Comparison of ENCODE assay signal across 8 cellular contexts in genomic region chr2:159286709-159287441, GRCh38. TPM values are rescaled to one million over a fixed set of nuclear protein-coding genes. Genes with fewer than 3 reads are reported as not detected.
DNase-seq lines count a peak whose midpoint lies in the region; TF ChIP-seq lines count a peak whose summit lies in the region.

No MANE protein-coding gene starts in this region.

- in situ Hi-C loops in SK-MEL-5 (cut with HindIII; ENCODE audit: low pct_unique_long_range_greater_than_20kb, low sequenced_read_pairs), result no loop called here

- TF ChIP-seq CTCF in HFF-Myc (IDR thresholded peaks at IDR 0.05; ENCODE audit: low read depth, low read length, missing control alignments) (no peak), suprapubic skin (IDR thresholded peaks at IDR 0.05) (no peak)

- H3K27ac ChIP-seq in suprapubic skin, result peak overlapping the region; percentile 93

- peaks cover 29% of the 10 kb centered on the region for H3K4me1 ChIP-seq in suprapubic skin

- H3K4me3 Mint-ChIP-seq in activated naive CD4-positive, alpha-beta T cell treated with anti-CD3 and anti-CD28 coated beads, Interleukin-2, amount 10 ng/mL, durations not matched to agents 7 days and 5 days, result peak overlapping the region; percentile 76

- no peaks in the 10 kb centered on the region for H3K9me3 Mint-ChIP-seq in activated naive CD4-positive, alpha-beta T cell treated with anti-CD3 and anti-CD28 coated beads, Interleukin-2, amount 10 ng/mL, durations not matched to agents 7 days and 5 days

- H3K4me3 ChIP-seq in HFF-Myc (replicated peaks; ENCODE audit: low read depth, low read length) (peak overlapping the region; percentile 83), suprapubic skin (peak overlapping the region; percentile 81)

- H3K36me3 Mint-ChIP-seq in activated naive CD4-positive, alpha-beta T cell treated with anti-CD3 and anti-CD28 coated beads, Interleukin-2, amount 10 ng/mL, durations not matched to agents 7 days and 5 days, result peaks cover 1% of the 10 kb centered on the region

- no peak for TF ChIP-seq EP300 in suprapubic skin (IDR thresholded peaks at IDR 0.05)

- DNase-seq in GM04503 (ENCODE audit: low read depth), result peak; percentile 75
- DNase-seq in HFF-Myc (ENCODE audit: extremely low read depth, low read depth), result peak; percentile 84
- DNase-seq in NAMALWA (ENCODE audit: low spot score), result peak; percentile 98
- peak; percentile 95 for DNase-seq in SK-MEL-5 (ENCODE audit: low read depth, low spot score)
- DNase-seq in activated naive CD4-positive, alpha-beta T cell treated with anti-CD3 and anti-CD28 coated beads, Interleukin-2, amount 10 ng/mL, durations not matched to agents 7 days and 5 days, result peak; percentile 98
- DNase-seq in germinal center (ENCODE audit: low spot score), result peak; percentile 98
- peak; percentile 73 to 99 (median 96) for DNase-seq in nucleus accumbens (lab: John Stamatoyannopoulos, UW)
- DNase-seq in suprapubic skin (ENCODE audit: low spot score in 2 of 2), result peak; percentile 98 to 99

- peaks cover 32% of the 10 kb centered on the region for H3K4me1 Mint-ChIP-seq in activated naive CD4-positive, alpha-beta T cell treated with anti-CD3 and anti-CD28 coated beads, Interleukin-2, amount 10 ng/mL, durations not matched to agents 7 days and 5 days

- H3K36me3 ChIP-seq in suprapubic skin, result peaks cover 3% of the 10 kb centered on the region

- H3K27me3 Mint-ChIP-seq in activated naive CD4-positive, alpha-beta T cell treated with anti-CD3 and anti-CD28 coated beads, Interleukin-2, amount 10 ng/mL, durations not matched to agents 7 days and 5 days, result no peaks in the 10 kb centered on the region

- no peaks in the 10 kb centered on the region for H3K27me3 ChIP-seq in suprapubic skin

- CTCF ChIA-PET in activated naive CD4-positive, alpha-beta T cell treated with anti-CD3 and anti-CD28 coated beads, Interleukin-2, amount 10 ng/mL, durations not matched to agents 7 days and 5 days (lab: Charles Lee), result no interaction called here

- H3K9me3 ChIP-seq in suprapubic skin, result no peaks in the 10 kb centered on the region

- TF ChIP-seq POLR2A in suprapubic skin (IDR thresholded peaks at IDR 0.05), result peak in 1 of 2 donors; percentile 32

- under 1% methylated on average over 33 of the region's 50 CpGs for WGBS in suprapubic skin

- H3K27ac Mint-ChIP-seq in activated naive CD4-positive, alpha-beta T cell treated with anti-CD3 and anti-CD28 coated beads, Interleukin-2, amount 10 ng/mL, durations not matched to agents 7 days and 5 days, result peak overlapping the region; percentile 82

RNA-seq across cellular contexts. Expression of gene WDSUB1, which starts 0.4 kb away (rescaled TPM):
- 19.6 and 20.3 TPM in 2 replicates for total RNA-seq in SK-MEL-5 (2014; rRNA removed; shearing (Covaris generic))
- polyA plus RNA-seq in SK-MEL-5 (2015; cell fraction: cytosol; rRNA removed), result 10.4 and 14.2 TPM in 2 replicates
- 7.6 and 15.4 TPM in 2 replicates for polyA plus RNA-seq in SK-MEL-5 (2015; cell fraction: nucleus; rRNA removed)
- total RNA-seq in suprapubic skin, result 1 to 10 TPM; 3.8 to 9.4 (median 5.5) TPM

Comparison
In these comparisons a context has a peak if more than half of its experiments do, and no peak if none do; other contexts are left out.
1. Peak in every context shown above with its lines: DNase-seq, H3K4me3 ChIP-seq and H3K27ac ChIP-seq.